28 cellular contexts compared by ENCODE assay signal in genomic region chr14:101669629-101670028, GRCh38.
"Had no signal": no experiment of that assay in that cellular context is flagged by ENCODE, and none has a peak within 500 bp of the region (broad histone marks: within the 10 kb centered on the region; RNA-seq: fewer than 3 reads in every experiment).

No MANE protein-coding gene starts in this region.

- DNase-seq: colonic mucosa; cortex of kidney; dermis blood vessel endothelial cell; dorsolateral prefrontal cortex; effector CD4-positive, alpha-beta T cell; effector CD8-positive, alpha-beta T cell; effector memory CD4-positive, alpha-beta T cell; effector memory CD8-positive, alpha-beta T cell; endodermal cell; erythroblast; esophagus squamous epithelium; foreskin fibroblast; foreskin keratinocyte; foreskin melanocyte; gastrocnemius medialis; glutamatergic neuron; head of caudate nucleus; heart left ventricle; heart right ventricle had no signal

- H3K4me3 ChIP-seq: colonic mucosa, coronary artery, dorsolateral prefrontal cortex, esophagus muscularis mucosa, esophagus squamous epithelium, gastrocnemius medialis, gastroesophageal sphincter, heart left ventricle, heart right ventricle had no signal

- FAIRE-seq: colon, endometrium, endothelial cell of umbilical vein, frontal cortex had no signal

- H3K27ac ChIP-seq: colonic mucosa, coronary artery, dorsolateral prefrontal cortex, epithelial cell of prostate, esophagus muscularis mucosa, esophagus squamous epithelium, foreskin keratinocyte, gastrocnemius medialis, gastroesophageal sphincter, heart left ventricle, heart right ventricle had no signal

- H3K27me3 ChIP-seq: colonic mucosa had no signal

- H3K36me3 ChIP-seq: colonic mucosa, esophagus muscularis mucosa, esophagus squamous epithelium, gastrocnemius medialis, gastroesophageal sphincter, heart left ventricle, heart right ventricle had no signal

- H3K4me1 ChIP-seq: colonic mucosa, esophagus muscularis mucosa, esophagus squamous epithelium, foreskin keratinocyte, gastrocnemius medialis, gastroesophageal sphincter, heart left ventricle, heart right ventricle had no signal

- ATAC-seq: effector memory CD8-positive, alpha-beta T cell; esophagus mucosa; foreskin keratinocyte; gastrocnemius medialis; gastroesophageal sphincter; heart left ventricle; heart right ventricle had no signal

- H3K9me3 ChIP-seq: colonic mucosa, gastrocnemius medialis had no signal
